24 cellular contexts compared by ENCODE assay signal in the genomic region with DNA sequence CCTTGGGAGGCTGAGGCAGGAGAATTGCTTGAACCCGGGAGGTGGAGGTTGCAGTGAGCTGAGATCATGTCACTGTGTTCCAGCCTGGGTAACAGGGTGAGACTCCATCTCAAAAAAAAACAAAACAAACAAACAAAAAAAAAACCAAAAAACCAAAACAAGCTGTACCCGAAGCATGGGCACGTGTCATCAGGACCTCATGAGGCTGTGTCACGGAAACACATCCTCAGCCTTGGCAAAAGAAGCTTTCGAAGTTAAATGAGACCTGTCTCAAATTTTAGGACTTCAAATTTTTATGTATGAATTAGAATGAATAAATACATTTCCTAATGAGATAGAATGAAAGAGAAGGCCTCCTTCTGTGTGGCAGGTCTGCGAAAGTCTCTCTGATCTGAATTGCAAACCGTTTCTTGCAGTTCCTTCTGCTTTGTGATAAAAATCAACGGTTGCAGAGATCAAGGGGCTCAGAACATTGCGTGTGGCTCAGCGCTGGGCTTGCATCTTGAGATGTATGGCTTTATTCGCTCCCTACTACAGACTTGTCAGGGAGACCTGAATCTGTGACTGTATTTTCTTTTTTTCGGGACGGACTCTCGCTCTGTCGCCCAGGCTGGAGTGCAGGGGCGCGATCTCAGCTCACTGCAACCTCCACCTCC. TPM values are rescaled to one million over a fixed set of nuclear protein-coding genes. Genes with fewer than 3 reads are reported as not detected.
DNase-seq lines count a peak whose midpoint lies in the region; ATAC-seq and TF ChIP-seq lines count a peak whose summit lies in the region.
"Had no signal": no experiment of that assay in that cellular context is flagged by ENCODE, and none has a peak within 500 bp of the region (broad histone marks: within the 10 kb centered on the region; RNA-seq: fewer than 3 reads in every experiment).

No MANE protein-coding gene starts in this region.

- peak overlapping the region; percentile 19 for H3K4me3 ChIP-seq in CD8-positive, alpha-beta T cell (ENCODE audit: low read depth, low read length)
- no peak overlapping the region for H3K4me3 ChIP-seq in RWPE2 (ENCODE audit: severe bottlenecking)
- H3K4me3 ChIP-seq: coronary artery, PC-9, SJSA1 had no signal

- H3K27ac ChIP-seq in CD8-positive, alpha-beta T cell (ENCODE audit: low read depth, low read length) = no peak overlapping the region
- H3K27ac ChIP-seq in RWPE2 (ENCODE audit: poor library complexity, severe bottlenecking) = no peak overlapping the region
- H3K27ac ChIP-seq: coronary artery, PC-9, SJSA1 had no signal

- no peak for TF ChIP-seq CTCF in CD8-positive, alpha-beta T cell (IDR thresholded peaks at IDR 0.05)
- TF ChIP-seq CTCF in RWPE2 (IDR thresholded peaks at IDR 0.05; ENCODE audit: poor library complexity, severe bottlenecking) (no peak), chondrocyte (IDR thresholded peaks at IDR 0.05) (no peak)

- H3K36me3 ChIP-seq in CD8-positive, alpha-beta T cell (ENCODE audit: insufficient read depth, low read length) = no peaks in the 10 kb centered on the region
- H3K36me3 ChIP-seq in RWPE2 (ENCODE audit: low read depth) = no peaks in the 10 kb centered on the region
- H3K36me3 ChIP-seq: SJSA1 had no signal

- CTCF ChIA-PET in activated CD4-positive, alpha-beta T cell treated with anti-CD3 and anti-CD28 coated beads, Interleukin-2, amount 10 ng/mL, durations not matched to agents 7 days and 5 days (lab: Charles Lee) = no interaction called here
- CTCF ChIA-PET in CD8-positive, alpha-beta T cell (lab: Charles Lee) = no interaction called here

- H3K27me3 ChIP-seq in CD8-positive, alpha-beta T cell (ENCODE audit: insufficient read depth, low read length) = no peaks in the 10 kb centered on the region
- H3K27me3 ChIP-seq in RWPE2 (ENCODE audit: insufficient read depth, poor library complexity, severe bottlenecking) = no peaks in the 10 kb centered on the region
- H3K27me3 ChIP-seq: SJSA1 had no signal

- no peaks in the 10 kb centered on the region for H3K9me3 ChIP-seq in CD8-positive, alpha-beta T cell (ENCODE audit: low read length)
- peaks cover 9% of the 10 kb centered on the region for H3K9me3 ChIP-seq in RWPE2 (ENCODE audit: severe bottlenecking)
- H3K9me3 ChIP-seq: SJSA1 had no signal

- ATAC-seq in CD8-positive, alpha-beta T cell = peak; percentile 67
- ATAC-seq in RWPE2 (ENCODE audit: low read depth) = no peak

- POLR2A ChIA-PET in activated CD4-positive, alpha-beta T cell treated with anti-CD3 and anti-CD28 coated beads, Interleukin-2, amount 10 ng/mL, durations not matched to agents 7 days and 5 days (lab: Charles Lee) = no interaction called here
- POLR2A ChIA-PET in CD8-positive, alpha-beta T cell (lab: Charles Lee) = no interaction called here

- H3K4me3 Mint-ChIP-seq in activated CD4-positive, alpha-beta T cell treated with anti-CD3 and anti-CD28 coated beads, Interleukin-2, amount 10 ng/mL, durations not matched to agents 7 days and 5 days = no peak overlapping the region
- peak overlapping the region; percentile 66 for H3K4me3 Mint-ChIP-seq in CD8-positive, alpha-beta T cell
- no peak overlapping the region for H3K4me3 Mint-ChIP-seq in chondrocyte (ENCODE audit: unreplicated experiment)
- H3K4me3 Mint-ChIP-seq: activated B cell treated with CpG ODN at 0.5 μM for 24 hours, brain, HFFc6 had no signal

- peaks cover 13% of the 10 kb centered on the region for H3K4me1 Mint-ChIP-seq in activated CD4-positive, alpha-beta T cell treated with anti-CD3 and anti-CD28 coated beads, Interleukin-2, amount 10 ng/mL, durations not matched to agents 7 days and 5 days
- H3K4me1 Mint-ChIP-seq in CD8-positive, alpha-beta T cell (ENCODE audit: low read depth) = peaks cover 19% of the 10 kb centered on the region
- no peaks in the 10 kb centered on the region for H3K4me1 Mint-ChIP-seq in chondrocyte (ENCODE audit: low read depth)
- H3K4me1 Mint-ChIP-seq: activated B cell treated with CpG ODN at 0.5 μM for 24 hours, brain had no signal

- peaks cover 4% of the 10 kb centered on the region for H3K9me3 Mint-ChIP-seq in activated CD4-positive, alpha-beta T cell treated with anti-CD3 and anti-CD28 coated beads, Interleukin-2, amount 10 ng/mL, durations not matched to agents 7 days and 5 days
- no peaks in the 10 kb centered on the region for H3K9me3 Mint-ChIP-seq in CD8-positive, alpha-beta T cell
- peaks cover 7% of the 10 kb centered on the region for H3K9me3 Mint-ChIP-seq in chondrocyte (ENCODE audit: low read depth)
- H3K9me3 Mint-ChIP-seq: activated B cell treated with CpG ODN at 0.5 μM for 24 hours had no signal

- H3K27me3 Mint-ChIP-seq in activated CD4-positive, alpha-beta T cell treated with anti-CD3 and anti-CD28 coated beads, Interleukin-2, amount 10 ng/mL, durations not matched to agents 7 days and 5 days = peaks cover 3% of the 10 kb centered on the region
- H3K27me3 Mint-ChIP-seq in CD8-positive, alpha-beta T cell (ENCODE audit: low read depth) = no peaks in the 10 kb centered on the region
- peaks cover 4% of the 10 kb centered on the region for H3K27me3 Mint-ChIP-seq in chondrocyte (ENCODE audit: low read depth)
- H3K27me3 Mint-ChIP-seq: activated B cell treated with CpG ODN at 0.5 μM for 24 hours had no signal

- DNase-seq in activated CD4-positive, alpha-beta T cell treated with anti-CD3 and anti-CD28 coated beads, Interleukin-2, amount 10 ng/mL, durations not matched to agents 7 days and 5 days = peak; percentile 52
- no peak for DNase-seq in activated CD4-positive, alpha-beta T cell treated with anti-CD3 and anti-CD28 coated beads, Interleukin-2, amount 50 U/mL, for 48 hours
- peak in 2 of 7 experiments; percentile 28 to 40 for DNase-seq in CD8-positive, alpha-beta T cell
- DNase-seq in RWPE2 (ENCODE audit: low spot score) (peak; percentile 2), chondrocyte (ENCODE audit: low spot score) (peak; percentile 14), LoVo (ENCODE audit: low spot score) (no peak), dermis blood vessel endothelial cell (no peak), NCI-H128 (lab: John Stamatoyannopoulos, UW; ENCODE audit: unreplicated experiment) (no peak)
- DNase-seq: activated B cell treated with CpG ODN at 0.5 μM for 24 hours, HFFc6, IMR-90, kidney glomerular epithelial cell, mammary epithelial cell, NCI-H1048, NCI-H1930, NCI-H2227 treated with DMSO at 0.1 percent for 48 hours, NCI-H82, PC-9 had no signal

- intact Hi-C loops in CD8-positive, alpha-beta T cell (cut with DNase I, micrococcal nuclease) = loop anchor here in 1 of 2 experiments (1.0 kb wide), 1 partner anchor 26 kb away; no protein-coding TSS in a partner anchor

- peaks cover 1% of the 10 kb centered on the region for H3K36me3 Mint-ChIP-seq in activated CD4-positive, alpha-beta T cell treated with anti-CD3 and anti-CD28 coated beads, Interleukin-2, amount 10 ng/mL, durations not matched to agents 7 days and 5 days (ENCODE audit: low read depth)
- no peaks in the 10 kb centered on the region for H3K36me3 Mint-ChIP-seq in CD8-positive, alpha-beta T cell
- peaks cover 2% of the 10 kb centered on the region for H3K36me3 Mint-ChIP-seq in chondrocyte (ENCODE audit: low read depth)
- H3K36me3 Mint-ChIP-seq: brain had no signal

- H3K4me1 ChIP-seq in CD8-positive, alpha-beta T cell (ENCODE audit: insufficient read depth, low read length) = peaks cover 7% of the 10 kb centered on the region
- no peaks in the 10 kb centered on the region for H3K4me1 ChIP-seq in RWPE2 (ENCODE audit: insufficient read depth, poor library complexity, severe bottlenecking)
- H3K4me1 ChIP-seq: SJSA1 had no signal

- H3K27ac Mint-ChIP-seq in activated CD4-positive, alpha-beta T cell treated with anti-CD3 and anti-CD28 coated beads, Interleukin-2, amount 10 ng/mL, durations not matched to agents 7 days and 5 days = peak overlapping the region; percentile 62
- H3K27ac Mint-ChIP-seq in CD8-positive, alpha-beta T cell = peak overlapping the region; percentile 45
- H3K27ac Mint-ChIP-seq in chondrocyte (ENCODE audit: unreplicated experiment) = no peak overlapping the region
- H3K27ac Mint-ChIP-seq: activated B cell treated with CpG ODN at 0.5 μM for 24 hours, brain, HFFc6 had no signal

RNA-seq across cellular contexts. Expression of gene CRLF2, which starts 19.5 kb away (rescaled TPM):
- 1 to 10 TPM; 3.4 to 4.5 TPM for total RNA-seq in activated CD4-positive, alpha-beta T cell treated with anti-CD3 and anti-CD28 coated beads, Interleukin-2, amount 10 ng/mL, durations not matched to agents 7 days and 5 days
- not detected for total RNA-seq in CD8-positive, alpha-beta T cell
- total RNA-seq in chondrocyte (not detected in 3 replicates), dermis blood vessel endothelial cell (not detected in 2 replicates)
- total RNA-seq: A673, activated B cell treated with CpG ODN at 0.5 μM for 24 hours, fibroblast of lung, glomerular endothelial cell, IMR-90, mammary epithelial cell, SJSA1 had no signal

RNA-seq across cellular contexts. Expression of gene CSF2RA, which starts 36.6 kb away (rescaled TPM):
- under 1 TPM in 1 of 2 experiments, not detected in 1; 0.25 TPM for total RNA-seq in activated CD4-positive, alpha-beta T cell treated with anti-CD3 and anti-CD28 coated beads, Interleukin-2, amount 10 ng/mL, durations not matched to agents 7 days and 5 days
- total RNA-seq in CD8-positive, alpha-beta T cell = not detected
- total RNA-seq in chondrocyte (0.75 to 0.80 TPM in 2 of 3 replicates, not detected in the other), dermis blood vessel endothelial cell (not detected in 2 replicates)
- total RNA-seq: A673, activated B cell treated with CpG ODN at 0.5 μM for 24 hours, fibroblast of lung, glomerular endothelial cell, IMR-90, mammary epithelial cell, SJSA1 had no signal

Comparison
In these comparisons a context has a peak if more than half of its experiments do, and no peak if none do; other contexts are left out.
1. DNase-seq: peak in activated CD4-positive, alpha-beta T cell treated with anti-CD3 and anti-CD28 coated beads, Interleukin-2, amount 10 ng/mL, durations not matched to agents 7 days and 5 days (single experiment), RWPE2 (single experiment) and chondrocyte (single experiment); none in activated CD4-positive, alpha-beta T cell treated with anti-CD3 and anti-CD28 coated beads, Interleukin-2, amount 50 U/mL, for 48 hours (0 of 2), LoVo (single experiment), dermis blood vessel endothelial cell (single experiment) and NCI-H128 (single experiment).